ENCODE assay signal across 26 cellular contexts in the genomic region with DNA sequence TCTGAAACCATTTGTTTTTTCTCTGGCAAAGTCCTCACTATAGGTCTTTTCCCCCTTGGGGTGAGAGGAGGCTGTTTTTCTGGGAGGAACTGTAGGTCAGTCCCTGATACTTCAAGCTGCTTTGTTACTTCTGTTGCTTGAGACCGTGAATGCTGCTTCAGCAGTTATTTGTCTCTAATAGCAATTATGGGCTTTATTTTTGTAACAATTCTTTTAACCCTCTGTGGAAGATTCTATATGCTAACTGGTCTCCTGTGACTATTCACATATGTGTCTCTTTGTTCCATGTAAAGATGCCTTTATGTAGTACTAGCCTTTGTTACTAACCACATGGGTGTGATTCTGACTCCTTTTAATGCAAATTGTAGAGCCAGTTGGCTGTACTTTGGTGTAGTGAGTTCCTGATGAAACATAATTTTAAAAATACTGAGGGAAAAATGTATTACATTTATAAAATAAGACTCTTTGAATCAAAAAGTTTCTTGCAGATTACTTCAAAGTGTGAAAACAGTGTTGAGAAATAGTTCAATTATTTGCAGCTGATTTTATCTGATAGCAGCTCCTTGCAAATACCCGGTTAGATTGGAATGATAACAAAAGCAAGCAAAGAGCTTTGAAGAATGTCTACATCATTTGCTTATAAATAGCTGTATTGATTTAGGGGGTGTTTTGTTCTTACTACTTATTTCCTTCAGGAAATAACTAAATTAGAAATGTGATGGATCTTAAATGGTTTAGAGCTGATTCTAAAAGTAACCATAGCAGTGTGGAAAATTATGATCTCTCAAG. TPM values are rescaled to one million over a fixed set of nuclear protein-coding genes. Genes with fewer than 3 reads are reported as not detected.
DNase-seq lines count a peak whose midpoint lies in the region; ATAC-seq, FAIRE-seq and TF ChIP-seq lines count a peak whose summit lies in the region.
"Had no signal": no experiment of that assay in that cellular context is flagged by ENCODE, and none has a peak within 500 bp of the region (broad histone marks: within the 10 kb centered on the region; RNA-seq: fewer than 3 reads in every experiment).

No MANE protein-coding gene starts in this region.

- H3K27me3 ChIP-seq in breast epithelium (no peaks in the 10 kb centered on the region), GM12878 (replicated peaks in 1 of 2; ENCODE audit: control insufficient read depth in 2 of 2, insufficient read depth in 2 of 2, low read length in 1 of 2) (no peaks in the 10 kb centered on the region), uterus (no peaks in the 10 kb centered on the region)
- no peaks in the 10 kb centered on the region for H3K27me3 ChIP-seq in CD8-positive, alpha-beta T cell (ENCODE audit: insufficient read depth, low read length)
- H3K27me3 ChIP-seq: BLaER1, body of pancreas, upper lobe of right lung had no signal

- no peak for TF ChIP-seq CTCF in breast epithelium (IDR thresholded peaks at IDR 0.05)
- TF ChIP-seq CTCF in GM12878 (IDR thresholded peaks at IDR 0.05 in 2 of 3, conservative IDR thresholded peaks at IDR 0.05 in 1 of 3; ENCODE audit: control insufficient read depth in 2 of 3, extremely low read depth in 1 of 3, insufficient read depth in 1 of 3, low read depth in 3 of 3, low read length in 3 of 3), result no peak
- TF ChIP-seq CTCF in uterus (IDR thresholded peaks at IDR 0.05), result no peak
- no peak for TF ChIP-seq CTCF in CD8-positive, alpha-beta T cell (IDR thresholded peaks at IDR 0.05)

- POLR2A ChIA-PET in GM12878 (lab: Charles Lee), result interaction anchor here (0.8 kb wide), 1 partner anchor 76 kb away, joined by 3 read pairs; no protein-coding TSS in a partner anchor
- POLR2A ChIA-PET in CD8-positive, alpha-beta T cell (lab: Charles Lee), result no interaction called here

- no peaks in the 10 kb centered on the region for H3K4me1 Mint-ChIP-seq in CD8-positive, alpha-beta T cell (ENCODE audit: low read depth)
- H3K4me1 Mint-ChIP-seq: activated naive CD8-positive, alpha-beta T cell treated with anti-CD3 and anti-CD28 coated beads for 36 hours; stimulated activated naive CD8-positive, alpha-beta T cell treated with anti-CD3 and anti-CD28 coated beads, Interleukin-15, amount 100 ng/mL, for 72 hours had no signal

- BruUV-seq in GM12878 (replicated peaks; lab: Mats Ljungman, UMichigan), result no TSS peak

- CTCF ChIA-PET in GM12878 (lab: Yijun Ruan, JAX), result interaction anchor here (0.7 to 3.1 kb wide), 6 partner anchors 9 to 94 kb away, joined by 3 to 8 read pairs (median 3); no protein-coding TSS in a partner anchor
- CTCF ChIA-PET in CD8-positive, alpha-beta T cell (lab: Charles Lee), result interaction anchor here (1.2 kb wide), 1 partner anchor 135 kb away, joined by 3 read pairs; no protein-coding TSS in a partner anchor

- H3K4me1 ChIP-seq in breast epithelium, result peaks cover 8% of the 10 kb centered on the region in 2 donors
- no peaks in the 10 kb centered on the region for H3K4me1 ChIP-seq in GM12878 (ENCODE audit: control insufficient read depth, insufficient read depth, low read length)
- H3K4me1 ChIP-seq in uterus, result peaks cover 0 to 6% of the 10 kb centered on the region in 2 donors
- no peaks in the 10 kb centered on the region for H3K4me1 ChIP-seq in CD8-positive, alpha-beta T cell (ENCODE audit: insufficient read depth, low read length)

- ATAC-seq in GM12878 (no peak), HG03460 (IDR thresholded peaks at IDR 0.05; ENCODE audit: unreplicated experiment) (no peak)
- no peak for ATAC-seq in CD8-positive, alpha-beta T cell
- ATAC-seq: body of pancreas; stimulated activated naive CD8-positive, alpha-beta T cell treated with anti-CD3 and anti-CD28 coated beads, Interleukin-15, amount 100 ng/mL, for 72 hours had no signal

- DNase-seq in T47D (ENCODE audit: low read depth in 1 of 2, low spot score in 1 of 2) (peak; percentile 38 to 44), breast epithelium (ENCODE audit: low spot score in 2 of 2) (no peak), GM12878 (ENCODE audit: low read depth, low spot score) (no peak), inferior parietal cortex (ENCODE audit: extremely low spot score) (peak; percentile 34), uterus (no peak)
- no peak for DNase-seq in CD8-positive, alpha-beta T cell
- no peak for DNase-seq in stimulated activated CD4-positive, alpha-beta T cell treated with anti-CD3 and anti-CD28 coated beads, Interleukin-4, amount 100 ng/mL, for 4 hours
- DNase-seq: activated CD4-positive, alpha-beta memory T cell treated with anti-CD3 and anti-CD28 coated beads, Interleukin-2, amount 10 ng/mL, durations not matched to agents 7 days and 5 days; activated naive CD8-positive, alpha-beta T cell treated with anti-CD3 and anti-CD28 coated beads for 36 hours; body of pancreas; foreskin fibroblast; midbrain; NCI-H2107; Right ventricle myocardium superior; small intestine; stimulated activated CD4-positive, alpha-beta T cell treated with anti-CD3 and anti-CD28 coated beads, Interleukin-2, amount 100 ng/mL, for 48 hours; stimulated activated naive CD8-positive, alpha-beta T cell treated with anti-CD3 and anti-CD28 coated beads, Interleukin-15, amount 100 ng/mL, for 72 hours; T-helper 1 cell; upper lobe of right lung had no signal

- TF ChIP-seq EP300 in GM12878 (IDR thresholded peaks at IDR 0.05; ENCODE audit: borderline replicate concordance in 1 of 2, control insufficient read depth in 1 of 2, low read depth in 2 of 2, low read length in 2 of 2), result no peak

- H3K27me3 Mint-ChIP-seq in CD8-positive, alpha-beta T cell (ENCODE audit: low read depth), result peaks cover 3% of the 10 kb centered on the region
- H3K27me3 Mint-ChIP-seq: activated naive CD8-positive, alpha-beta T cell treated with anti-CD3 and anti-CD28 coated beads for 36 hours had no signal

- H3K9me3 ChIP-seq in breast epithelium (no peaks in the 10 kb centered on the region), GM12878 (replicated peaks; ENCODE audit: control insufficient read depth, insufficient read depth, low read length) (no peaks in the 10 kb centered on the region; the same call in 2 of the 3 replicates), uterus (no peaks in the 10 kb centered on the region)
- no peaks in the 10 kb centered on the region for H3K9me3 ChIP-seq in CD8-positive, alpha-beta T cell (ENCODE audit: low read length)
- H3K9me3 ChIP-seq: body of pancreas, upper lobe of right lung had no signal

- intact Hi-C loops in breast epithelium (cut with DNase I; ENCODE audit: low total_unique reads), result no loop called here
- intact Hi-C loops in GM12878 (cut with micrococcal nuclease; ENCODE audit: unreplicated experiment), result no loop called here
- intact Hi-C loops in uterus (cut with DNase I; ENCODE audit: low total_unique reads), result no loop called here
- intact Hi-C loops in CD8-positive, alpha-beta T cell (cut with DNase I, micrococcal nuclease), result no loop called here

- no peaks in the 10 kb centered on the region for H4K20me1 ChIP-seq in GM12878 (ENCODE audit: control insufficient read depth, insufficient read depth)
- H4K20me1 ChIP-seq: BLaER1 had no signal

- H3K9me3 Mint-ChIP-seq in CD8-positive, alpha-beta T cell, result peaks cover 13% of the 10 kb centered on the region

- TF ChIP-seq POLR2A in breast epithelium (IDR thresholded peaks at IDR 0.05), result no peak
- no peak for TF ChIP-seq POLR2A in GM12878 (IDR thresholded peaks at IDR 0.05; ENCODE audit: low read depth, low read length)
- TF ChIP-seq POLR2A in uterus (IDR thresholded peaks at IDR 0.05), result no peak

- H3K36me3 Mint-ChIP-seq in CD8-positive, alpha-beta T cell, result peaks cover 17% of the 10 kb centered on the region

- H3K9ac ChIP-seq in GM12878 (ENCODE audit: control insufficient read depth, insufficient read depth, low read length), result no peak overlapping the region
- H3K9ac ChIP-seq: BLaER1 had no signal

- 92% methylated on average over 2 of the region's 2 CpGs for WGBS in GM12878 (ENCODE audit: insufficient coverage, insufficient replicate concordance, low lambda C conversion rate, missing lambda C conversion rate)

- H3K4me3 Mint-ChIP-seq in CD8-positive, alpha-beta T cell, result no peak overlapping the region
- H3K4me3 Mint-ChIP-seq: activated CD4-positive, alpha-beta memory T cell treated with anti-CD3 and anti-CD28 coated beads, Interleukin-2, amount 10 ng/mL, durations not matched to agents 7 days and 5 days; activated naive CD8-positive, alpha-beta T cell treated with anti-CD3 and anti-CD28 coated beads for 36 hours; nephron; stimulated activated naive CD8-positive, alpha-beta T cell treated with anti-CD3 and anti-CD28 coated beads, Interleukin-15, amount 100 ng/mL, for 72 hours had no signal

- no peak overlapping the region for H2AFZ ChIP-seq in GM12878 (ENCODE audit: control insufficient read depth, low read depth, low read length)

- no peaks in the 10 kb centered on the region for H3K79me2 ChIP-seq in GM12878 (ENCODE audit: control insufficient read depth, insufficient read depth, low read length)

- no peak overlapping the region for H3K4me2 ChIP-seq in GM12878 (ENCODE audit: control insufficient read depth, insufficient read depth)
- H3K4me2 ChIP-seq: BLaER1 had no signal

- H3K27ac ChIP-seq in breast epithelium (peak overlapping the region in 1 of 2 donors; percentile 68), GM12878 (ENCODE audit: control insufficient read depth, insufficient read depth) (no peak overlapping the region), uterus (peak overlapping the region; percentile 66 to 73)
- H3K27ac ChIP-seq in CD8-positive, alpha-beta T cell (ENCODE audit: low read depth, low read length), result no peak overlapping the region
- H3K27ac ChIP-seq: BLaER1, body of pancreas, coronary artery, upper lobe of right lung had no signal

- FAIRE-seq in GM12878 (lab: Jason Lieb, UNC), result peak; percentile 35
- FAIRE-seq: D721Med, G401.6, small intestine had no signal

- in situ Hi-C loops in T47D (cut with HindIII; ENCODE audit: low pct_unique_long_range_greater_than_20kb, low sequenced_read_pairs), result no loop called here
- in situ Hi-C loops in GM12878 (cut with MboI), result no loop called here

- H3K27ac Mint-ChIP-seq in CD8-positive, alpha-beta T cell, result no peak overlapping the region
- H3K27ac Mint-ChIP-seq: activated CD4-positive, alpha-beta memory T cell treated with anti-CD3 and anti-CD28 coated beads, Interleukin-2, amount 10 ng/mL, durations not matched to agents 7 days and 5 days; activated naive CD8-positive, alpha-beta T cell treated with anti-CD3 and anti-CD28 coated beads for 36 hours; progenitor cell of endocrine pancreas had no signal

- no peak for TF ChIP-seq RAD21 in GM12878 (IDR thresholded peaks at IDR 0.05; ENCODE audit: insufficient read depth, low read depth, low read length)

- SMC1A ChIA-PET in GM12878 (lab: Charles Lee; ENCODE audit: uncharacterized antibody, unreplicated experiment), result interaction anchor here (0.8 to 1.8 kb wide), 9 partner anchors 9 to 134 kb away, joined by 3 to 7 read pairs (median 4); no protein-coding TSS in a partner anchor

- RAD21 ChIA-PET in GM12878 (lab: Charles Lee; ENCODE audit: unreplicated experiment), result interaction anchor here (0.8 to 1.6 kb wide), 5 partner anchors 14 to 123 kb away, joined by 3 to 7 read pairs (median 3); no protein-coding TSS in a partner anchor

- no peak overlapping the region for H3K4me3 ChIP-seq in breast epithelium
- H3K4me3 ChIP-seq in GM12878, result no peak overlapping the region
- H3K4me3 ChIP-seq in uterus, result no peak overlapping the region
- H3K4me3 ChIP-seq in CD8-positive, alpha-beta T cell (ENCODE audit: low read depth, low read length), result no peak overlapping the region
- H3K4me3 ChIP-seq: BLaER1, body of pancreas, coronary artery, upper lobe of right lung had no signal

- no peaks in the 10 kb centered on the region for H3K36me3 ChIP-seq in breast epithelium
- H3K36me3 ChIP-seq in GM12878 (ENCODE audit: control insufficient read depth in 2 of 2, insufficient read depth in 2 of 2, low read length in 1 of 2), result no peaks in the 10 kb centered on the region
- H3K36me3 ChIP-seq in uterus, result no peaks in the 10 kb centered on the region
- no peaks in the 10 kb centered on the region for H3K36me3 ChIP-seq in CD8-positive, alpha-beta T cell (ENCODE audit: insufficient read depth, low read length)
- H3K36me3 ChIP-seq: BLaER1, upper lobe of right lung had no signal

RNA-seq across cellular contexts. Expression of gene ANGPTL2, which starts 46.6 kb away (rescaled TPM):
- 10 to 100 TPM; 30.9 to 61.8 (median 51.8) TPM for total RNA-seq in breast epithelium
- 16.3 and 18.6 TPM in 2 replicates for total RNA-seq in GM12878 (2013; cell fraction: nucleolus; rRNA removed)
- 0.71 and 1.1 TPM in 2 replicates for total RNA-seq in GM12878 (2014; rRNA removed)
- 0.49 and 0.55 TPM in 2 replicates for total RNA-seq in GM12878 (2014; rRNA removed; fragmentation: Illumina TruSeq; extraction: Trizol)
- 1.6 TPM in 2 replicates for total RNA-seq in GM12878 (2021)
- polyA plus RNA-seq in GM12878 (2011; ENCODE audit: low read depth), result not detected
- not detected in 2 replicates for polyA plus RNA-seq in GM12878 (2011; rRNA removed)
- 0.03 TPM in 1 of 2 replicates, not detected in the other for polyA plus RNA-seq in GM12878 (2011; cell fraction: cytosol; rRNA removed)
- polyA plus RNA-seq in GM12878 (2011; cell fraction: nucleus; rRNA removed), result 0.04 TPM in 1 of 2 replicates, not detected in the other
- polyA plus RNA-seq in GM12878 (2012), result 0.04 and 0.14 TPM in 2 replicates
- 1.2 and 2.6 TPM in 2 replicates for polyA plus RNA-seq in GM12878 (2014; fragmentation: Illumina TruSeq; extraction: Trizol)
- polyA plus RNA-seq in GM12878 (2014; fragmentation: Nextera tagmentation; extraction: Ambion mirVana), result under 1 TPM; 0.13 to 0.38 TPM
- 0.75 and 0.87 TPM in 2 replicates for polyA plus RNA-seq in GM12878 (2014; rRNA removed)
- polyA plus RNA-seq in GM12878 (2016; fragmentation: Nextera tagmentation; extraction: Ambion mirVana), result under 1 TPM; 0.76 to 0.82 TPM
- not detected in 2 replicates for polyA minus RNA-seq in GM12878 (2011; rRNA and poly(A)+ RNA removed)
- not detected in 2 replicates for polyA minus RNA-seq in GM12878 (2011; cell fraction: cytosol; rRNA and poly(A)+ RNA removed)
- polyA minus RNA-seq in GM12878 (2011; cell fraction: nucleus; rRNA and poly(A)+ RNA removed), result not detected in 2 replicates
- total RNA-seq in uterus, result 10 to 100 TPM; 10.2 to 65.3 (median 32.0) TPM
- not detected for total RNA-seq in CD8-positive, alpha-beta T cell
- total RNA-seq: activated naive CD8-positive, alpha-beta T cell treated with anti-CD3 and anti-CD28 coated beads for 36 hours had no signal

Comparison
In these comparisons a context has a peak if more than half of its experiments do, and no peak if none do; other contexts are left out.
1. DNase-seq: peak in T47D (2 of 2) and inferior parietal cortex (single experiment); none in breast epithelium (0 of 2), GM12878 (single experiment), uterus (0 of 2), CD8-positive, alpha-beta T cell (0 of 7) and stimulated activated CD4-positive, alpha-beta T cell treated with anti-CD3 and anti-CD28 coated beads, Interleukin-4, amount 100 ng/mL, for 4 hours (0 of 2).
2. H3K27ac ChIP-seq: peak in uterus (2 of 2); none in GM12878 (single experiment) and CD8-positive, alpha-beta T cell (single experiment).